30 cellular contexts compared by ENCODE assay signal in the genomic region with DNA sequence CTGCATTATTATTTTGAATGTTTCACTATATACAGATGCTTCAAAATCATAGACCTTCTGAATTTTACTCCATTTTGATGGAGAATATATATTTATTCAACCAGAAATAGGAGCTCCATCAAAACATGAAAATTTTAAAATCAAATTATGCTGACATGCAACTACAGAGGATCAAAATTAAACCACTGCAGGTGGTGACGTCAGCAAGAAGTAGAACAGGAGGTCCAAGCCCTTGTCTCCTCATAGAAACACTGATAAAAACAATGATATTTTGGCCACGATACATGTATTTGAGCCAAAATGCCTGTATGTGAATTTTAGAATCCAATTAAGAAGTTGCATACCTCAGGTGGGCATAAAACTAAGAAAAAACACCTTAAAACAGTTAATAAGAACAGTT.
"Had no signal": no experiment of that assay in that cellular context is flagged by ENCODE, and none has a peak within 500 bp of the region (broad histone marks: within the 10 kb centered on the region; RNA-seq: fewer than 3 reads in every experiment).

No MANE protein-coding gene starts in this region.

- H3K9me3 ChIP-seq: neutrophil, pancreas, prostate gland, suprapubic skin, testis, upper lobe of right lung, uterus had no signal

- DNase-seq: naive thymus-derived CD4-positive, alpha-beta T cell; natural killer cell; nucleus accumbens; pancreas; retina; right cardiac atrium; spleen; stimulated activated CD4-positive, alpha-beta T cell treated with anti-CD3 and anti-CD28 coated beads, Interleukin-12 subunit alpha, Interleukin-12 subunit beta, amount 100 ng/mL, for 4 hours; stimulated activated CD4-positive, alpha-beta T cell treated with anti-CD3 and anti-CD28 coated beads, Interleukin-1b, Interleukin-23, amount 100 ng/mL, for 48 hours; stimulated activated CD4-positive, alpha-beta T cell treated with anti-CD3 and anti-CD28 coated beads, Interleukin-4, amount 100 ng/mL, for 1 hour; stimulated activated CD4-positive, alpha-beta T cell treated with anti-CD3 and anti-CD28 coated beads, Interleukin-4, amount 100 ng/mL, for 4 hours; stimulated activated CD8-positive, alpha-beta memory T cell treated with anti-CD3 and anti-CD28 coated beads, Interleukin-4, amount 100 ng/mL, for 48 hours; stimulated activated naive CD4-positive, alpha-beta T cell; stimulated activated naive CD8-positive, alpha-beta T cell treated with anti-CD3 and anti-CD28 coated beads, Interleukin-15, amount 100 ng/mL, for 72 hours; stimulated activated naive CD8-positive, alpha-beta T cell treated with anti-CD3 and anti-CD28 coated beads, Interleukin-15, Interleukin-2, amounts not matched to agents 100 U/mL and 50 U/mL, for 24 hours; substantia nigra; testis; tibial artery; transverse colon; upper lobe of right lung; uterus had no signal

- H3K4me1 Mint-ChIP-seq: naive thymus-derived CD4-positive, alpha-beta T cell; natural killer cell; stimulated activated memory B cell treated with anti-CD40 and anti-IgM and Interleukin-4, amounts not matched to agents 10 μg/mL and 1 μg/mL and 100 μg/mL, for 72 hours; stimulated activated naive CD8-positive, alpha-beta T cell treated with anti-CD3 and anti-CD28 coated beads, Interleukin-15, amount 100 ng/mL, for 72 hours had no signal

- H3K27me3 Mint-ChIP-seq: naive thymus-derived CD4-positive, alpha-beta T cell; stimulated activated memory B cell treated with anti-CD40 and anti-IgM and Interleukin-4, amounts not matched to agents 10 μg/mL and 1 μg/mL and 100 μg/mL, for 72 hours; stimulated activated naive CD8-positive, alpha-beta T cell treated with anti-CD3 and anti-CD28 coated beads, Interleukin-15, amount 100 ng/mL, for 72 hours; type B pancreatic cell had no signal

- H3K27ac ChIP-seq: neutrophil, pancreas, prostate gland, skin epidermis, spleen, suprapubic skin, testis, tibial artery, transverse colon, upper lobe of right lung, uterus had no signal

- H3K36me3 ChIP-seq: neutrophil, pancreas, prostate gland, spleen, suprapubic skin, tibial artery, transverse colon, upper lobe of right lung, uterus had no signal

- H3K4me2 ChIP-seq: smooth muscle cell had no signal

- H3K4me1 ChIP-seq: pancreas, prostate gland, spleen, testis, upper lobe of right lung had no signal

- H3K27ac Mint-ChIP-seq: naive thymus-derived CD4-positive, alpha-beta T cell; natural killer cell; nephron; stimulated activated memory B cell treated with anti-CD40 and anti-IgM and Interleukin-4, amounts not matched to agents 10 μg/mL and 1 μg/mL and 100 μg/mL, for 72 hours; stimulated activated naive CD8-positive, alpha-beta T cell treated with anti-CD3 and anti-CD28 coated beads, Interleukin-15, amount 100 ng/mL, for 72 hours; type B pancreatic cell had no signal

- H3K36me3 Mint-ChIP-seq: naive thymus-derived CD4-positive, alpha-beta T cell; natural killer cell; stimulated activated memory B cell treated with anti-CD40 and anti-IgM and Interleukin-4, amounts not matched to agents 10 μg/mL and 1 μg/mL and 100 μg/mL, for 72 hours; type B pancreatic cell had no signal

- H3K4me3 ChIP-seq: pancreas, prostate gland, skin epidermis, smooth muscle cell, spleen, suprapubic skin, testis, tibial artery, transverse colon, upper lobe of right lung, uterus had no signal

- H3K9me3 Mint-ChIP-seq: nephron; stimulated activated memory B cell treated with anti-CD40 and anti-IgM and Interleukin-4, amounts not matched to agents 10 μg/mL and 1 μg/mL and 100 μg/mL, for 72 hours; type B pancreatic cell had no signal

- H3K4me3 Mint-ChIP-seq: naive thymus-derived CD4-positive, alpha-beta T cell; natural killer cell; nephron; stimulated activated memory B cell treated with anti-CD40 and anti-IgM and Interleukin-4, amounts not matched to agents 10 μg/mL and 1 μg/mL and 100 μg/mL, for 72 hours; stimulated activated naive CD8-positive, alpha-beta T cell treated with anti-CD3 and anti-CD28 coated beads, Interleukin-15, amount 100 ng/mL, for 72 hours; type B pancreatic cell had no signal

- H3K27me3 ChIP-seq: neutrophil, pancreas, spleen, suprapubic skin, testis, tibial artery, transverse colon, upper lobe of right lung, uterus had no signal

- ATAC-seq: naive thymus-derived CD4-positive, alpha-beta T cell; natural killer cell; pancreas; right cardiac atrium; sciatic nerve; stimulated activated naive CD8-positive, alpha-beta T cell treated with anti-CD3 and anti-CD28 coated beads, Interleukin-15, amount 100 ng/mL, for 72 hours; stimulated activated naive CD8-positive, alpha-beta T cell treated with anti-CD3 and anti-CD28 coated beads, Interleukin-15, Interleukin-2, amounts not matched to agents 100 U/mL and 50 U/mL, for 24 hours; upper lobe of right lung had no signal
